ENCODE assay signal across 8 cellular contexts in genomic region chr3:119810018-119810435, GRCh38. TPM values are rescaled to one million over a fixed set of nuclear protein-coding genes. Genes with fewer than 3 reads are reported as not detected.
DNase-seq lines count a peak whose midpoint lies in the region; ATAC-seq and TF ChIP-seq lines count a peak whose summit lies in the region.

No MANE protein-coding gene starts in this region.

- H3K9me3 Mint-ChIP-seq in activated naive CD4-positive, alpha-beta T cell treated with anti-CD3 and anti-CD28 coated beads, Interleukin-2, amount 50 U/mL, for 72 hours: no peaks in the 10 kb centered on the region
- no peaks in the 10 kb centered on the region for H3K9me3 Mint-ChIP-seq in immature natural killer cell
- no peaks in the 10 kb centered on the region for H3K9me3 Mint-ChIP-seq in nephron progenitor cell

- CTCF ChIA-PET in OCI-LY7 (lab: Charles Lee; ENCODE audit: unreplicated experiment): no interaction called here

- TF ChIP-seq CTCF in GM13976 (IDR thresholded peaks at IDR 0.05; ENCODE audit: borderline replicate concordance, control extremely low read depth, extremely low read depth, insufficient read depth, missing control alignments) (peak; percentile 44), OCI-LY7 (conservative IDR thresholded peaks at IDR 0.05; ENCODE audit: low read length) (0 out of 2 replicates have a peak, but pooled peaks have one; percentile 19), nephron progenitor cell (IDR thresholded peaks at IDR 0.05) (no peak)

- H3K9me3 ChIP-seq in OCI-LY7 (ENCODE audit: low read length): no peaks in the 10 kb centered on the region

- no peaks in the 10 kb centered on the region for H4K20me1 ChIP-seq in OCI-LY7 (ENCODE audit: insufficient read depth, low read length)

- H3K27ac Mint-ChIP-seq in activated naive CD4-positive, alpha-beta T cell treated with anti-CD3 and anti-CD28 coated beads, Interleukin-2, amount 50 U/mL, for 72 hours: peak overlapping the region; percentile 9 to 59
- H3K27ac Mint-ChIP-seq in immature natural killer cell (peak overlapping the region; percentile 30 to 83 (median 48)), nephron progenitor cell (no peak overlapping the region)

- no peak overlapping the region for H3K27ac ChIP-seq in OCI-LY7 (ENCODE audit: low read depth, low read length, poor library complexity, severe bottlenecking)

- peaks cover 0 to 3% (median 2%) of the 10 kb centered on the region in 3 donors for H3K27me3 Mint-ChIP-seq in immature natural killer cell (ENCODE audit: low read depth in 3 of 3)
- H3K27me3 Mint-ChIP-seq in nephron progenitor cell (ENCODE audit: low read depth, poor library complexity): peaks cover 7% of the 10 kb centered on the region

- no peaks in the 10 kb centered on the region for H3K36me3 ChIP-seq in OCI-LY7 (ENCODE audit: insufficient read depth, low read length)

- H3K79me2 ChIP-seq in OCI-LY7 (ENCODE audit: insufficient read depth, low read depth, low read length): no peaks in the 10 kb centered on the region

- POLR2A ChIA-PET in OCI-LY7 (lab: Charles Lee): no interaction called here

- H3K36me3 Mint-ChIP-seq in activated naive CD4-positive, alpha-beta T cell treated with anti-CD3 and anti-CD28 coated beads, Interleukin-2, amount 50 U/mL, for 72 hours: no peaks in the 10 kb centered on the region
- H3K36me3 Mint-ChIP-seq in immature natural killer cell: no peaks in the 10 kb centered on the region
- no peaks in the 10 kb centered on the region for H3K36me3 Mint-ChIP-seq in nephron progenitor cell (ENCODE audit: low read depth)

- peak overlapping the region; percentile 87 to 94 (median 93) for H3K4me3 Mint-ChIP-seq in immature natural killer cell
- no peak overlapping the region for H3K4me3 Mint-ChIP-seq in nephron progenitor cell

- H3K4me2 ChIP-seq in OCI-LY7 (ENCODE audit: low read length): peak overlapping the region; percentile 13; the same call in 1 of the 2 replicates

- H3K4me1 ChIP-seq in OCI-LY7 (ENCODE audit: insufficient read depth, low read length, poor library complexity, severe bottlenecking): no peaks in the 10 kb centered on the region

- BruUV-seq in OCI-LY7 (replicated peaks; lab: Mats Ljungman, UMichigan): no TSS peak

- DNase-seq in GM13976 (ENCODE audit: low spot score) (peak; percentile 83), OCI-LY7 (ENCODE audit: low spot score) (no peak), immature natural killer cell (peak; percentile 34 to 52 (median 41)), nephron progenitor cell (no peak), NCI-H226 (no peak)
- peak in 1 of 2 donors; percentile 59 for DNase-seq in activated naive CD4-positive, alpha-beta T cell treated with anti-CD3 and anti-CD28 coated beads, Interleukin-2, amount 50 U/mL, for 72 hours (ENCODE audit: low spot score in 2 of 2)
- peak; percentile 49 to 54 for DNase-seq in stimulated activated CD4-positive, alpha-beta T cell treated with anti-CD3 and anti-CD28 coated beads, Interleukin-4, amount 100 ng/mL, for 48 hours (ENCODE audit: low read depth in 2 of 2)

- in situ Hi-C loops in GM13976 (cut with MboI; ENCODE audit: low sequenced_read_pairs, unreplicated experiment): no loop called here

- no peak overlapping the region for H2AFZ ChIP-seq in OCI-LY7 (ENCODE audit: low read length)

- H3K9me2 ChIP-seq in OCI-LY7 (ENCODE audit: insufficient read depth, low read length): no peaks in the 10 kb centered on the region

- H3K4me3 ChIP-seq in OCI-LY7 (ENCODE audit: low read depth, low read length, poor library complexity, severe bottlenecking): no peak overlapping the region

- intact Hi-C loops in OCI-LY7 (cut with micrococcal nuclease; ENCODE audit: unreplicated experiment): no loop called here

- H3K4me1 Mint-ChIP-seq in immature natural killer cell (peaks cover 11 to 14% of the 10 kb centered on the region in 2 donors), nephron progenitor cell (peaks cover 5% of the 10 kb centered on the region)

- ATAC-seq in HG02588 (IDR thresholded peaks at IDR 0.05; ENCODE audit: unreplicated experiment): peak; percentile 85
- ATAC-seq in activated naive CD4-positive, alpha-beta T cell treated with anti-CD3 and anti-CD28 coated beads, Interleukin-2, amount 50 U/mL, for 72 hours: peak; percentile 88 to 89

RNA-seq across cellular contexts. Expression of gene NR1I2, which starts 28.1 kb away (rescaled TPM):
- total RNA-seq in OCI-LY7 (2014; rRNA removed; shearing (Covaris generic)): not detected in 2 replicates
- total RNA-seq in OCI-LY7 (2022): not detected in 2 replicates
- under 1 TPM; 0.60 to 0.82 TPM for total RNA-seq in activated naive CD4-positive, alpha-beta T cell treated with anti-CD3 and anti-CD28 coated beads, Interleukin-2, amount 50 U/mL, for 72 hours
- under 1 TPM in 2 of 3 donors, not detected in 1; 0.24 to 0.40 TPM for polyA plus RNA-seq in immature natural killer cell

Comparison
In these comparisons a context has a peak if more than half of its experiments do, and no peak if none do; other contexts are left out.
1. DNase-seq: peak in GM13976 (single experiment), immature natural killer cell (3 of 3) and stimulated activated CD4-positive, alpha-beta T cell treated with anti-CD3 and anti-CD28 coated beads, Interleukin-4, amount 100 ng/mL, for 48 hours (2 of 2); none in OCI-LY7 (single experiment), nephron progenitor cell (single experiment) and NCI-H226 (single experiment).